In the genomic region with DNA sequence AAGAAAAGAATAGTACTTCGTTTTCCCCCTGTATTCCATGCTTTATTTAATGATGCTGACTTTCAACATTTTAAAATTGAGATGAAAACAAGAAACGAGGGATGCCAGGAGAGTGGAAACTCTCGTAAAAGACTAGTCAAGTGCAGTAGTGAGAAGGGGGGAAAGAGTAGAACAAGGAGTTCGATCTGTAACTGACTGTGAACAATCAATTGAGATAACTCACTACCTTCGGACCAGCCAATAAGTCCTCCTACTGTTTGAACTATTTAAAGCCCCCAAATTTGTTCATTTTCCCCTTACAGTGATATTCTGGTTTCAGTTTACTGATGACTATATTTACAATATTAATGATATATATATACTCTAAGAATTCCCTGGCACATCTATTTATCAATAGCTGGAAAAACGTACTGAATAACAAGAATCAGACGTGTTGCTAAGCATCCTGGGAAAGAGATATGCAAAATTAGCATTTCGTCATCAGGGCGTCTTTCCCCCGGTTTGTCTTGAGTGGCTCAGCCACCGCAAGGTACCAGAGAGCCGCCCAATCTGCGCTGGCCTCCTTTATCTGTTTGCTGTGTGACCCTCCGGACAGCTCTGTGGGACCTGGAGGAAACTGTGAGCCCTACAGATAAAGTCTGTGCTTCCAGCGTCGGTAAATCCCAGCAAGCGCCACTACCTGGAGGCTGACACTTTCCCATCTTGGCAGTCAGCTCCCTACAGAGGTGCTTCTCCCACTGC, we compare ENCODE assay signal across 8 cellular contexts. TPM values are rescaled to one million over a fixed set of nuclear protein-coding genes. Genes with fewer than 3 reads are reported as not detected.
DNase-seq lines count a peak whose midpoint lies in the region; ATAC-seq and TF ChIP-seq lines count a peak whose summit lies in the region.

No MANE protein-coding gene starts in this region.

- no peak for TF ChIP-seq CTCF in choroid plexus epithelial cell (conservative IDR thresholded peaks at IDR 0.05; ENCODE audit: low read depth, low read length)

- peak; percentile 92 for DNase-seq in Ammon's horn (ENCODE audit: low spot score)
- peak; percentile 89 for DNase-seq in NCI-H460 (ENCODE audit: extremely low read depth, low read depth)
- DNase-seq in activated CD4-positive, alpha-beta T cell treated with anti-CD3 and anti-CD28 coated beads for 24 hours (ENCODE audit: low read depth in 2 of 2): peak; percentile 58 to 61
- peak; percentile 92 for DNase-seq in choroid plexus epithelial cell (ENCODE audit: low read depth)
- peak; percentile 95 for DNase-seq in kidney tubule cell (ENCODE audit: low spot score)
- DNase-seq in stimulated activated CD4-positive, alpha-beta T cell treated with anti-CD3 and anti-CD28 coated beads, Interleukin-1b, Interleukin-23, amount 100 ng/mL, for 4 hours (ENCODE audit: low read depth in 2 of 2): peak; percentile 54 to 62

- peak overlapping the region; percentile 73 for H3K4me3 ChIP-seq in choroid plexus epithelial cell (ENCODE audit: low read depth, low read length)

- peak; percentile 59 for TF ChIP-seq POLR2A in GM19193 (IDR thresholded peaks at IDR 0.05; ENCODE audit: extremely low read depth, insufficient read depth, insufficient read length)

- peak; percentile 92 for ATAC-seq in HG03432 (IDR thresholded peaks at IDR 0.05; ENCODE audit: unreplicated experiment)

RNA-seq across cellular contexts. Expression of a gene that starts 41.1 kb away (rescaled TPM):
- 248 and 264 TPM in 2 replicates for total RNA-seq in NCI-H460 (2014; rRNA removed; shearing (Covaris generic))
- polyA plus RNA-seq in NCI-H460 (2014; cell fraction: nucleus; rRNA removed): 349 and 423 TPM in 2 replicates

Comparison
In these comparisons a context has a peak if more than half of its experiments do, and no peak if none do; other contexts are left out.
1. Peak in every context shown above with its lines: DNase-seq, ATAC-seq and H3K4me3 ChIP-seq.